1 cellular context compared by ENCODE assay signal in genomic region chr1:91732991-91733390, GRCh38.
TF ChIP-seq lines count a peak whose summit lies in the region.

No MANE protein-coding gene starts in this region.

TF ChIP-seq in HCT116, 20 proteins besides CTCF, POLR2A, EP300 and RAD21 (continued from another document):
- TF ChIP-seq REST (IDR thresholded peaks at IDR 0.05; ENCODE audit: low read depth) (no peak), MAX (IDR thresholded peaks at IDR 0.05) (no peak), POLR2AphosphoS5 (IDR thresholded peaks at IDR 0.05; ENCODE audit: low read depth, low read length) (no peak), JUND (IDR thresholded peaks at IDR 0.05) (no peak), FOSL1 (IDR thresholded peaks at IDR 0.05; ENCODE audit: low read depth) (no peak)
- TF ChIP-seq, protein P1, sequence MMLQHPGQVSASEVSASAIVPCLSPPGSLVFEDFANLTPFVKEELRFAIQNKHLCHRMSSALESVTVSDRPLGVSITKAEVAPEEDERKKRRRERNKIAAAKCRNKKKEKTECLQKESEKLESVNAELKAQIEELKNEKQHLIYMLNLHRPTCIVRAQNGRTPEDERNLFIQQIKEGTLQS (IDR thresholded peaks at IDR 0.05) = no peak
- TF ChIP-seq, protein P2, sequence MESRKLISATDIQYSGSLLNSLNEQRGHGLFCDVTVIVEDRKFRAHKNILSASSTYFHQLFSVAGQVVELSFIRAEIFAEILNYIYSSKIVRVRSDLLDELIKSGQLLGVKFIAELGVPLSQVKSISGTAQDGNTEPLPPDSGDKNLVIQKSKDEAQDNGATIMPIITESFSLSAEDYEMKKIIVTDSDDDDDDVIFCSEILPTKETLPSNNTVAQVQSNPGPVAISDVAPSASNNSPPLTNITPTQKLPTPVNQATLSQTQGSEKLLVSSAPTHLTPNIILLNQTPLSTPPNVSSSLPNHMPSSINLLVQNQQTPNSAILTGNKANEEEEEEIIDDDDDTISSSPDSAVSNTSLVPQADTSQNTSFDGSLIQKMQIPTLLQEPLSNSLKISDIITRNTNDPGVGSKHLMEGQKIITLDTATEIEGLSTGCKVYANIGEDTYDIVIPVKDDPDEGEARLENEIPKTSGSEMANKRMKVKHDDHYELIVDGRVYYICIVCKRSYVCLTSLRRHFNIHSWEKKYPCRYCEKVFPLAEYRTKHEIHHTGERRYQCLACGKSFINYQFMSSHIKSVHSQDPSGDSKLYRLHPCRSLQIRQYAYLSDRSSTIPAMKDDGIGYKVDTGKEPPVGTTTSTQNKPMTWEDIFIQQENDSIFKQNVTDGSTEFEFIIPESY (IDR thresholded peaks at IDR 0.05; ENCODE audit: extremely low read depth, insufficient replicate concordance, low read length) = no peak
